Comparison of ENCODE assay signal across 21 cellular contexts in genomic region chr1:30721311-30722174, GRCh38. TPM values are rescaled to one million over a fixed set of nuclear protein-coding genes. Genes with fewer than 3 reads are reported as not detected.
DNase-seq lines count a peak whose midpoint lies in the region; ATAC-seq, FAIRE-seq and TF ChIP-seq lines count a peak whose summit lies in the region.
"Had no signal": no experiment of that assay in that cellular context is flagged by ENCODE, and none has a peak within 500 bp of the region (broad histone marks: within the 10 kb centered on the region; RNA-seq: fewer than 3 reads in every experiment).

No MANE protein-coding gene starts in this region.

- no peaks in the 10 kb centered on the region for H3K9me3 ChIP-seq in K562 (replicated peaks; ENCODE audit: control insufficient read depth, insufficient read depth, low read depth, low read length)
- H3K9me3 ChIP-seq: psoas muscle had no signal

- no peaks in the 10 kb centered on the region for H3K27me3 ChIP-seq in K562 (ENCODE audit: control insufficient read depth in 2 of 2, insufficient read depth in 2 of 2, low read length in 2 of 2)

- TF ChIP-seq CTCF in K562 (IDR thresholded peaks at IDR 0.05 in 2 of 3, conservative IDR thresholded peaks at IDR 0.05 in 1 of 3; ENCODE audit: insufficient read depth in 2 of 3, low read depth in 1 of 3, low read length in 3 of 3), result 0 out of 6 replicates have a peak, but pooled peaks of 1 of the 3 experiments have one; percentile 16
- TF ChIP-seq CTCF in nephron (IDR thresholded peaks at IDR 0.05; ENCODE audit: unreplicated experiment in 3 of 3), result peak in 2 of 3 experiments; percentile 19 to 21

- H3K9ac ChIP-seq in K562 (ENCODE audit: insufficient read depth in 1 of 2, low read depth in 2 of 2, low read length in 2 of 2), result peak overlapping the region in 1 of 2 experiments; percentile 70; a peak in 2 of 4 replicates

- TF ChIP-seq RAD21 in K562 (CRISPR knock-in tag; conservative IDR thresholded peaks at IDR 0.05 in 1 of 2, IDR thresholded peaks at IDR 0.05 in 1 of 2), result no peak

- peaks cover 32% of the 10 kb centered on the region for H3K36me3 Mint-ChIP-seq in activated T-cell treated with anti-CD3 and anti-CD28 coated beads, Interleukin-2, amount 50 U/mL, for 24 hours (ENCODE audit: low read depth)
- no peaks in the 10 kb centered on the region for H3K36me3 Mint-ChIP-seq in nephron (ENCODE audit: low read depth)
- H3K36me3 Mint-ChIP-seq: activated naive CD8-positive, alpha-beta T cell had no signal

- no peaks in the 10 kb centered on the region for H3K27me3 Mint-ChIP-seq in activated T-cell treated with anti-CD3 and anti-CD28 coated beads, Interleukin-2, amount 50 U/mL, for 24 hours
- H3K27me3 Mint-ChIP-seq in nephron (ENCODE audit: low read depth), result peaks cover 7% of the 10 kb centered on the region
- H3K27me3 Mint-ChIP-seq: activated CD4-positive, alpha-beta T cell treated with anti-CD3 and anti-CD28 coated beads for 36 hours; activated naive CD8-positive, alpha-beta T cell had no signal

- no peak for TF ChIP-seq POLR2A in K562 (conservative IDR thresholded peaks at IDR 0.05)

- H3K27ac ChIP-seq in K562 (ENCODE audit: extremely low read depth, low read depth, low read length), result no peak overlapping the region; the same call in 2 of the 3 replicates
- H3K27ac ChIP-seq: psoas muscle had no signal

- H3K27ac Mint-ChIP-seq in activated T-cell treated with anti-CD3 and anti-CD28 coated beads, Interleukin-2, amount 50 U/mL, for 24 hours, result peak overlapping the region; percentile 18
- peak overlapping the region in 1 of 3 experiments; percentile 49 for H3K27ac Mint-ChIP-seq in nephron
- H3K27ac Mint-ChIP-seq: activated CD4-positive, alpha-beta T cell treated with anti-CD3 and anti-CD28 coated beads for 36 hours had no signal

- in situ Hi-C loops in K562 (cut with MboI), result no loop called here

- FAIRE-seq in K562 (lab: Jason Lieb, UNC), result no peak
- FAIRE-seq: astrocyte had no signal

- CTCF ChIA-PET in K562 (lab: Yijun Ruan, JAX; ENCODE audit: low intra/inter-chr PET ratio), result interaction anchor here (9.0 kb wide), 1 partner anchor 58 kb away, joined by 187 read pairs; no protein-coding TSS in a partner anchor

- WGBS in K562 (ENCODE audit: insufficient coverage, low coverage, missing lambda C conversion rate), result 95% methylated on average over 31 of the region's 31 CpGs

- POLR2A ChIA-PET in K562 (lab: Yijun Ruan, JAX), result interaction anchor here (0.7 to 5.2 kb wide), 10 partner anchors 10 to 1470 kb away, joined by 3 to 117 read pairs (median 11); partner anchors contain the start of gene LAPTM5

- DNase-seq in activated T-cell treated with anti-CD3 and anti-CD28 coated beads, Interleukin-2, amount 50 U/mL, for 24 hours, result no peak
- DNase-seq in activated T-cell treated with anti-CD3 and anti-CD28 coated beads, Interleukin-2, amount 50 U/mL, for 48 hours, result no peak
- DNase-seq in K562 (ENCODE audit: extremely low read depth in 1 of 4, low spot score in 3 of 4) (no peak), NCI-H2171 treated with DMSO at 0.1 percent for 48 hours (lab: John Stamatoyannopoulos, UW) (no peak), cortex of kidney (lab: John Stamatoyannopoulos, UW) (no peak), midbrain (lab: John Stamatoyannopoulos, UW) (no peak)
- DNase-seq: activated CD4-positive, alpha-beta T cell treated with anti-CD3 and anti-CD28 coated beads for 36 hours; H7; KG1; NCI-H2029 treated with DMSO at 0.1 percent for 48 hours; NK-92 treated with Interleukin-12 subunit alpha and Interleukin-12 subunit beta, amount 100 ng/mL, for 24 hours; stimulated activated CD4-positive, alpha-beta T cell treated with anti-CD3 and anti-CD28 coated beads, Interleukin-4, amount 100 ng/mL, for 1 hour; SW 1271 had no signal

- peaks cover 37 to 73% of the 10 kb centered on the region in 2 experiments for H3K4me1 ChIP-seq in K562 (replicated peaks in 1 of 2; ENCODE audit: control insufficient read depth in 2 of 2, insufficient read depth in 2 of 2, low read length in 2 of 2)

- no peak overlapping the region for H3K4me3 ChIP-seq in K562
- H3K4me3 ChIP-seq: psoas muscle had no signal

- no peaks in the 10 kb centered on the region for H4K20me1 ChIP-seq in K562 (replicated peaks; ENCODE audit: control insufficient read depth, insufficient read depth, low read length)

- H3K36me3 ChIP-seq in K562 (ENCODE audit: control insufficient read depth, insufficient read depth, low read length), result peaks cover 56% of the 10 kb centered on the region

- BruUV-seq in K562 (replicated peaks; lab: Mats Ljungman, UMichigan), result no TSS peak

- no peak for TF ChIP-seq EP300 in K562 (IDR thresholded peaks at IDR 0.05; ENCODE audit: low read length)

- H2AFZ ChIP-seq in K562 (ENCODE audit: low read depth, low read length), result no peak overlapping the region

- peaks cover 47% of the 10 kb centered on the region for H3K79me2 ChIP-seq in K562 (ENCODE audit: control insufficient read depth, insufficient read depth, low read length)

- intact Hi-C loops in K562 (cut with micrococcal nuclease), result no loop called here

- H3K9me3 Mint-ChIP-seq in activated T-cell treated with anti-CD3 and anti-CD28 coated beads, Interleukin-2, amount 50 U/mL, for 24 hours, result no peaks in the 10 kb centered on the region
- peaks cover 3% of the 10 kb centered on the region for H3K9me3 Mint-ChIP-seq in nephron

- H3K4me2 ChIP-seq in K562 (ENCODE audit: insufficient read depth, low read length), result peak overlapping the region; percentile 98; the same call in 1 of the 2 replicates

- no peak for ATAC-seq in K562
- ATAC-seq in GM18909 (IDR thresholded peaks at IDR 0.05; ENCODE audit: poor library complexity, unreplicated experiment), result no peak
- ATAC-seq: activated CD4-positive, alpha-beta T cell treated with anti-CD3 and anti-CD28 coated beads for 36 hours; psoas muscle had no signal

- H3K9me1 ChIP-seq in K562 (ENCODE audit: control insufficient read depth, insufficient read depth, low read length), result no peaks in the 10 kb centered on the region

- no peak overlapping the region for H3K4me3 Mint-ChIP-seq in activated T-cell treated with anti-CD3 and anti-CD28 coated beads, Interleukin-2, amount 50 U/mL, for 24 hours
- H3K4me3 Mint-ChIP-seq in nephron, result peak overlapping the region in 1 of 3 experiments; percentile 23
- H3K4me3 Mint-ChIP-seq: activated CD4-positive, alpha-beta T cell treated with anti-CD3 and anti-CD28 coated beads for 36 hours; CD14-positive monocyte had no signal

- H3K4me1 Mint-ChIP-seq in activated T-cell treated with anti-CD3 and anti-CD28 coated beads, Interleukin-2, amount 50 U/mL, for 24 hours (ENCODE audit: low read depth), result peaks cover 44% of the 10 kb centered on the region
- H3K4me1 Mint-ChIP-seq in nephron, result peaks cover 9% of the 10 kb centered on the region

TF ChIP-seq in K562, 482 proteins besides CTCF, POLR2A, EP300 and RAD21 (continues in another document):
- TF ChIP-seq RBFOX2 (IDR thresholded peaks at IDR 0.05; ENCODE audit: low read depth, low read length) (peak; percentile 51; the same call in 1 of the 2 replicates), RBM17 (IDR thresholded peaks at IDR 0.05; ENCODE audit: borderline replicate concordance, low read depth, low read length) (no peak), THRAP3 (IDR thresholded peaks at IDR 0.05; ENCODE audit: borderline replicate concordance) (0 out of 2 replicates have a peak, but pooled peaks have one; percentile 54), TAL1 (IDR thresholded peaks at IDR 0.05) (no peak), SMAD4 (CRISPR knock-in tag; conservative IDR thresholded peaks at IDR 0.05) (no peak), FOXJ3 (CRISPR knock-in tag; IDR thresholded peaks at IDR 0.05) (no peak), ZNF197 (CRISPR knock-in tag; IDR thresholded peaks at IDR 0.05; ENCODE audit: low read depth) (no peak)

RNA-seq across cellular contexts. Expression of gene MATN1, which starts 1.8 kb away (rescaled TPM):
- total RNA-seq in K562 (2011; cell fraction: chromatin; rRNA removed; ENCODE audit: low replicate concordance), result 2.0 and 5.9 TPM in 2 replicates
- total RNA-seq in K562 (2011; cell fraction: nucleolus; rRNA removed), result 4.5 and 5.4 TPM in 2 replicates
- total RNA-seq in K562 (2011; cell fraction: nucleoplasm; rRNA removed), result 2.7 and 4.0 TPM in 2 replicates
- total RNA-seq in K562 (2014; rRNA removed), result 1.8 and 1.9 TPM in 2 replicates
- total RNA-seq in K562 (2014; rRNA removed; fragmentation: Illumina TruSeq; extraction: Trizol), result 0.45 and 0.51 TPM in 2 replicates
- total RNA-seq in K562 (2015; rRNA removed; fragmentation: Illumina TruSeq; extraction: Trizol), result 0.79 and 1.2 TPM in 2 replicates
- total RNA-seq in K562 (2021), result 1.8 and 2.3 TPM in 2 replicates
- 0.89 and 1.5 TPM in 2 replicates for polyA plus RNA-seq in K562 (2011; rRNA removed)
- 0.78 and 2.4 TPM in 2 replicates for polyA plus RNA-seq in K562 (2011; cell fraction: cytosol; rRNA removed)
- 3.5 and 9.8 TPM in 2 replicates for polyA plus RNA-seq in K562 (2011; cell fraction: nucleus; rRNA removed)
- 1.9 and 2.4 TPM in 2 replicates for polyA plus RNA-seq in K562 (2012)
- 1.1 and 1.6 TPM in 2 replicates for polyA plus RNA-seq in K562 (2014; fragmentation: Illumina TruSeq; extraction: Trizol)
- under 1 TPM; 0.10 to 0.18 TPM for polyA plus RNA-seq in K562 (2014; fragmentation: Nextera tagmentation; extraction: Ambion mirVana)
- polyA plus RNA-seq in K562 (2014; rRNA removed), result 1.6 and 3.6 TPM in 2 replicates
- 0.48 and 0.88 TPM in 2 replicates for polyA minus RNA-seq in K562 (2011; rRNA and poly(A)+ RNA removed)
- polyA minus RNA-seq in K562 (2011; cell fraction: cytosol; rRNA and poly(A)+ RNA removed), result 1.4 and 1.6 TPM in 2 replicates
- 1.4 and 3.4 TPM in 2 replicates for polyA minus RNA-seq in K562 (2011; cell fraction: nucleus; rRNA and poly(A)+ RNA removed)
- total RNA-seq: HT-29, psoas muscle had no signal
- polyA plus RNA-seq: CD14-positive monocyte had no signal

RNA-seq across cellular contexts. Expression of gene LAPTM5, which starts 36.0 kb away (rescaled TPM):
- 11.2 and 16.2 TPM in 2 replicates for total RNA-seq in K562 (2011; cell fraction: chromatin; rRNA removed; ENCODE audit: low replicate concordance)
- total RNA-seq in K562 (2011; cell fraction: nucleolus; rRNA removed), result 19.8 and 22.9 TPM in 2 replicates
- total RNA-seq in K562 (2011; cell fraction: nucleoplasm; rRNA removed), result 20.3 and 27.1 TPM in 2 replicates
- total RNA-seq in K562 (2014; rRNA removed) (10.7 and 12.3 TPM in 2 replicates), K562 (2014; rRNA removed; fragmentation: Illumina TruSeq; extraction: Trizol) (11.7 and 13.2 TPM in 2 replicates), K562 (2015; rRNA removed; fragmentation: Illumina TruSeq; extraction: Trizol) (44.3 and 44.7 TPM in 2 replicates), K562 (2021) (30.3 and 33.8 TPM in 2 replicates)
- polyA plus RNA-seq in K562 (2011; rRNA removed) (42.5 and 418 TPM in 2 replicates), K562 (2014; fragmentation: Illumina TruSeq; extraction: Trizol) (44.5 and 47.3 TPM in 2 replicates), K562 (2014; fragmentation: Nextera tagmentation; extraction: Ambion mirVana) (1 to 10 TPM; 2.4 to 4.8 TPM), K562 (2014; rRNA removed) (20.3 and 22.2 TPM in 2 replicates)
- polyA plus RNA-seq in K562 (2011; cell fraction: cytosol; rRNA removed), result 103 and 599 TPM in 2 replicates
- polyA plus RNA-seq in K562 (2011; cell fraction: nucleus; rRNA removed), result 41.2 and 275 TPM in 2 replicates
- 63.5 and 133 TPM in 2 replicates for polyA plus RNA-seq in K562 (2012)
- polyA minus RNA-seq in K562 (2011; rRNA and poly(A)+ RNA removed), result 72.1 and 524 TPM in 2 replicates
- polyA minus RNA-seq in K562 (2011; cell fraction: cytosol; rRNA and poly(A)+ RNA removed), result 41.0 and 310 TPM in 2 replicates
- polyA minus RNA-seq in K562 (2011; cell fraction: nucleus; rRNA and poly(A)+ RNA removed), result 7.7 and 80.9 TPM in 2 replicates
- total RNA-seq: NCI-H460 had no signal
